25 cellular contexts compared by ENCODE assay signal in the genomic region with DNA sequence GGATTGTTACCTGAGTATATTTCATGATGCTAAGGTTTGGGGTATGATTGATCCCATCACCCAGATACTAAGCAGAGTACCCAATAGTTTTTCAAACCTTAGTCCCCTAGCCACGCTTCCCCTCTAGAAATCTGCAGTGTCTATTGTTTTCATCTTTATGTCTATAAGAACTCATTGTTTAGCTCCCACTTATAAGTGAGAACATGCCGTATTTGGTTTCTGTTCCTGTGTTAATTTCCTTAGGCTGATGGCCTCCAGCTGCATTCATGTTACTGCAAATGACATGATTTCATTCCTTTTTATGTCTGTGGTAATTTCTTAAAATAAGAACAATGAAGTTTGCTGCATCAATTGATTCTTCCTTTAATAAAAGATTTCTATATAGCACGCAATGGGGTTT.
"Had no signal": no experiment of that assay in that cellular context is flagged by ENCODE, and none has a peak within 500 bp of the region (broad histone marks: within the 10 kb centered on the region; RNA-seq: fewer than 3 reads in every experiment).

No MANE protein-coding gene starts in this region.

- H2AFZ ChIP-seq: neural progenitor cell, parathyroid adenoma had no signal

- FAIRE-seq: small intestine had no signal

- H3K4me3 ChIP-seq: neural progenitor cell, ovary, psoas muscle, right lobe of liver, sigmoid colon, stomach, thoracic aorta, thyroid gland, tibial nerve, upper lobe of right lung, uterus had no signal

- H3K9ac ChIP-seq: neural progenitor cell, parathyroid adenoma had no signal

- H3K9me3 ChIP-seq: ovary, psoas muscle, right lobe of liver, sigmoid colon, stomach, thoracic aorta, thyroid gland, tibial nerve, upper lobe of right lung, uterus had no signal

- H3K4me2 ChIP-seq: neural progenitor cell had no signal

- H3K36me3 ChIP-seq: neural progenitor cell, ovary, right lobe of liver, sigmoid colon, stomach, thoracic aorta, thyroid gland, tibial nerve, upper lobe of right lung, uterus had no signal

- H3K79me2 ChIP-seq: parathyroid adenoma had no signal

- ATAC-seq: natural killer cell; psoas muscle; right cardiac atrium; right lobe of liver; stimulated activated effector memory CD8-positive, alpha-beta T cell treated with anti-CD3 and anti-CD28 coated beads, Interleukin-12 subunit alpha, Interleukin-12 subunit beta, amount 100 ng/mL, for 72 hours; stimulated activated naive B cell treated with anti-CD40 and anti-IgM and Interleukin-4, amounts not matched to agents 10 μg/mL and 1 μg/mL and 100 μg/mL, for 72 hours; upper lobe of right lung had no signal

- H3K27ac ChIP-seq: neural progenitor cell, ovary, parathyroid adenoma, psoas muscle, right lobe of liver, sigmoid colon, stomach, thoracic aorta, thyroid gland, tibial nerve, upper lobe of right lung, uterus had no signal

- DNase-seq: natural killer cell; occipital lobe; ovary; posterior cingulate gyrus; psoas muscle; right cardiac atrium; right lobe of liver; sigmoid colon; small intestine; stimulated activated CD4-positive, alpha-beta T cell treated with anti-CD3 and anti-CD28 coated beads, Interleukin-15, amount 100 ng/mL, for 24 hours; stimulated activated CD4-positive, alpha-beta T cell treated with anti-CD3 and anti-CD28 coated beads, Interleukin-2, amount 100 ng/mL, for 24 hours; stimulated activated CD4-positive, alpha-beta T cell treated with anti-CD3 and anti-CD28 coated beads, Interleukin-2, amount 100 ng/mL, for 48 hours; stimulated activated CD4-positive, alpha-beta T cell treated with anti-CD3 and anti-CD28 coated beads, Interleukin-4, amount 100 ng/mL, for 24 hours; stimulated activated naive B cell treated with anti-CD40 and anti-IgM and Interleukin-4, amounts not matched to agents 10 μg/mL and 1 μg/mL and 100 μg/mL, for 72 hours; stimulated activated naive CD4-positive, alpha-beta T cell treated with Interleukin-2 at 50 U/mL for 16 hours; stomach; thyroid gland; trophoblast cell; upper lobe of right lung; uterus had no signal

- H3K4me1 ChIP-seq: neural progenitor cell, parathyroid adenoma, psoas muscle, right lobe of liver, sigmoid colon, stomach, thyroid gland, tibial nerve, upper lobe of right lung, uterus had no signal

- H3K27me3 ChIP-seq: neural progenitor cell, ovary, right lobe of liver, sigmoid colon, stomach, thyroid gland, tibial nerve, upper lobe of right lung, uterus had no signal
